In genomic region chr2:127064642-127065250, GRCh38 we compare ENCODE assay signal across 8 cellular contexts. TPM values are rescaled to one million over a fixed set of nuclear protein-coding genes. Genes with fewer than 3 reads are reported as not detected.
DNase-seq lines count a peak whose midpoint lies in the region; ATAC-seq and TF ChIP-seq lines count a peak whose summit lies in the region.

No MANE protein-coding gene starts in this region.

- no peak; the same call in 1 of the 2 replicates for TF ChIP-seq CTCF in AG04450 (IDR thresholded peaks at IDR 0.05; ENCODE audit: low read depth, low read length)
- TF ChIP-seq CTCF in RWPE1 (conservative IDR thresholded peaks at IDR 0.05; ENCODE audit: low read depth) = no peak; the same call in 1 of the 2 replicates

- no peaks in the 10 kb centered on the region for H3K36me3 ChIP-seq in aorta (ENCODE audit: control insufficient read depth in 1 of 2, insufficient read depth in 2 of 2, low read length in 1 of 2)

- CTCF ChIA-PET in AG04450 (lab: Charles Lee) = interaction anchor here (0.6 to 0.7 kb wide), 3 partner anchors 15 to 348 kb away, joined by 4 to 7 read pairs (median 6); no protein-coding TSS in a partner anchor
- CTCF ChIA-PET in RWPE1 (lab: Yijun Ruan, JAX) = interaction anchor here (0.6 kb wide), 1 partner anchor 111 kb away, joined by 5 read pairs; no protein-coding TSS in a partner anchor

- H3K4me1 ChIP-seq in aorta (ENCODE audit: control insufficient read depth in 1 of 2, insufficient read depth in 2 of 2, low read length in 2 of 2) = no peaks in the 10 kb centered on the region

- ATAC-seq in GM19035 (IDR thresholded peaks at IDR 0.05; ENCODE audit: unreplicated experiment) (peak; percentile 89), HG03135 (IDR thresholded peaks at IDR 0.05; ENCODE audit: unreplicated experiment) (peak; percentile 79), aorta (ENCODE audit: low FRiP score) (peak; percentile 91)

- peak overlapping the region; percentile 13; the same call in 1 of the 2 replicates for H3K4me3 ChIP-seq in AG04450 (ENCODE audit: low read depth, low read length)
- H3K4me3 ChIP-seq in aorta (ENCODE audit: low read length in 2 of 2) = no peak overlapping the region

- intact Hi-C loops in head of caudate nucleus (cut with DNase I) (loop anchor here (10.0 kb wide), 1 partner anchor 320 kb away; the partner anchor contains the start of gene MAP3K2), aorta (cut with DNase I) (loop anchor here (2.0 to 5.0 kb wide), 2 partner anchors 38 to 42 kb away; partner anchors contain the start of gene BIN1 (in 1 of the 2))

- POLR2A ChIA-PET in AG04450 (lab: Yijun Ruan, JAX) = interaction anchor here (0.7 to 1.1 kb wide), 3 partner anchors 17 to 111 kb away, joined by 4 to 7 read pairs (median 5); no protein-coding TSS in a partner anchor
- POLR2A ChIA-PET in RWPE1 (lab: Yijun Ruan, JAX; ENCODE audit: low non-redundant PET) = no interaction called here

- DNase-seq in AG04450 (ENCODE audit: low read depth, low spot score) (peak; percentile 84), RWPE1 (ENCODE audit: low spot score) (peak; percentile 98), activated gamma-delta T cell (lab: John Stamatoyannopoulos, UW) (peak; percentile 34), head of caudate nucleus (peak in 28 of 42 donors; percentile 38 to 85 (median 64)), renal cortical epithelial cell (ENCODE audit: low read depth) (peak; percentile 93), aorta (peak; percentile 97)

- H3K27ac ChIP-seq in AG04450 (ENCODE audit: low read depth, low read length) = peak overlapping the region; percentile 91
- H3K27ac ChIP-seq in RWPE1 = peak overlapping the region; percentile 91
- H3K27ac ChIP-seq in aorta (ENCODE audit: low read depth in 1 of 2, low read length in 2 of 2) = peak overlapping the region in 1 of 2 donors; percentile 57

- H3K27me3 ChIP-seq in AG04450 (ENCODE audit: control insufficient read depth, insufficient read depth, low read length) = no peaks in the 10 kb centered on the region
- no peaks in the 10 kb centered on the region for H3K27me3 ChIP-seq in aorta (ENCODE audit: control insufficient read depth in 1 of 2, insufficient read depth in 2 of 2, low read length in 1 of 2)

- 6 to 11% methylated on average over 17 of the region's 17 CpGs for WGBS in aorta, 2 donors

- H3K9me3 ChIP-seq in AG04450 (ENCODE audit: control insufficient read depth, insufficient read depth, low read length) (no peaks in the 10 kb centered on the region), aorta (ENCODE audit: control insufficient read depth, low read length) (no peaks in the 10 kb centered on the region)

RNA-seq across cellular contexts. Expression of gene BIN1, which starts 42.2 kb away (rescaled TPM):
- polyA plus RNA-seq in AG04450 (2011; rRNA removed) (32.4 and 35.7 TPM in 2 replicates), aorta (10 to 100 TPM; 15.4 to 20.3 TPM)
- 33.1 and 43.8 TPM in 2 replicates for polyA minus RNA-seq in AG04450 (2011; rRNA and poly(A)+ RNA removed)
- total RNA-seq in renal cortical epithelial cell (88.0 and 201 TPM in 2 replicates), aorta (10 to 100 TPM; 22.9 to 37.9 TPM)

Comparison
In these comparisons a context has a peak if more than half of its experiments do, and no peak if none do; other contexts are left out.
1. DNase-seq: peak in every context shown above with its lines; median percentile 98 in RWPE1; 97 in aorta; 93 in renal cortical epithelial cell; 84 in AG04450; 64 in head of caudate nucleus; 34 in activated gamma-delta T cell.